ENCODE assay signal across 1 cellular context in the genomic region with DNA sequence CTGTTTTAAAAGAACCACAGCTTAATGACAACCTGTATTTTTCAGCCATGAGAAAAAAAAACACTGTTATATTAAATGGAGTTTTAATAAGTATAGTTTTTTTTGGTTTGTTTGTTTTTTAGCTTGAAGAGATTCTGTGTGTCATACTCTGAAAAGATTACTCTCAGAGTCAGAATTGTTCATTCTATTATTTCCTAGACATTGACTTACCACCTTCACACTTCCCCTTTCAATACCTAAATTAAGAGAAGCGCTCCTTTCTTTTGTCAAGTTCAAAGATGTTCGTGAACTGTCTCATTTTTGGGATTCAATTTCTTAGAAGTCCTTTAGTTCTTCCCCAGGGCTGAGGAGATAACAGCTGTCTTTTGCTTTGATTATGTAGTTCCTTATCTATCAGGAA.
TF ChIP-seq lines count a peak whose summit lies in the region.

No MANE protein-coding gene starts in this region.

TF ChIP-seq in GM12878, 131 proteins besides CTCF, POLR2A, EP300 and RAD21 (continued from another document):
- TF ChIP-seq, protein P1, sequence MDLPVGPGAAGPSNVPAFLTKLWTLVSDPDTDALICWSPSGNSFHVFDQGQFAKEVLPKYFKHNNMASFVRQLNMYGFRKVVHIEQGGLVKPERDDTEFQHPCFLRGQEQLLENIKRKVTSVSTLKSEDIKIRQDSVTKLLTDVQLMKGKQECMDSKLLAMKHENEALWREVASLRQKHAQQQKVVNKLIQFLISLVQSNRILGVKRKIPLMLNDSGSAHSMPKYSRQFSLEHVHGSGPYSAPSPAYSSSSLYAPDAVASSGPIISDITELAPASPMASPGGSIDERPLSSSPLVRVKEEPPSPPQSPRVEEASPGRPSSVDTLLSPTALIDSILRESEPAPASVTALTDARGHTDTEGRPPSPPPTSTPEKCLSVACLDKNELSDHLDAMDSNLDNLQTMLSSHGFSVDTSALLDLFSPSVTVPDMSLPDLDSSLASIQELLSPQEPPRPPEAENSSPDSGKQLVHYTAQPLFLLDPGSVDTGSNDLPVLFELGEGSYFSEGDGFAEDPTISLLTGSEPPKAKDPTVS (IDR thresholded peaks at IDR 0.05; ENCODE audit: low read depth, low read length): no peak
- TF ChIP-seq KAT2A (conservative IDR thresholded peaks at IDR 0.05; ENCODE audit: control insufficient read depth, low read depth, low read length): no peak
- TF ChIP-seq, protein P2, sequence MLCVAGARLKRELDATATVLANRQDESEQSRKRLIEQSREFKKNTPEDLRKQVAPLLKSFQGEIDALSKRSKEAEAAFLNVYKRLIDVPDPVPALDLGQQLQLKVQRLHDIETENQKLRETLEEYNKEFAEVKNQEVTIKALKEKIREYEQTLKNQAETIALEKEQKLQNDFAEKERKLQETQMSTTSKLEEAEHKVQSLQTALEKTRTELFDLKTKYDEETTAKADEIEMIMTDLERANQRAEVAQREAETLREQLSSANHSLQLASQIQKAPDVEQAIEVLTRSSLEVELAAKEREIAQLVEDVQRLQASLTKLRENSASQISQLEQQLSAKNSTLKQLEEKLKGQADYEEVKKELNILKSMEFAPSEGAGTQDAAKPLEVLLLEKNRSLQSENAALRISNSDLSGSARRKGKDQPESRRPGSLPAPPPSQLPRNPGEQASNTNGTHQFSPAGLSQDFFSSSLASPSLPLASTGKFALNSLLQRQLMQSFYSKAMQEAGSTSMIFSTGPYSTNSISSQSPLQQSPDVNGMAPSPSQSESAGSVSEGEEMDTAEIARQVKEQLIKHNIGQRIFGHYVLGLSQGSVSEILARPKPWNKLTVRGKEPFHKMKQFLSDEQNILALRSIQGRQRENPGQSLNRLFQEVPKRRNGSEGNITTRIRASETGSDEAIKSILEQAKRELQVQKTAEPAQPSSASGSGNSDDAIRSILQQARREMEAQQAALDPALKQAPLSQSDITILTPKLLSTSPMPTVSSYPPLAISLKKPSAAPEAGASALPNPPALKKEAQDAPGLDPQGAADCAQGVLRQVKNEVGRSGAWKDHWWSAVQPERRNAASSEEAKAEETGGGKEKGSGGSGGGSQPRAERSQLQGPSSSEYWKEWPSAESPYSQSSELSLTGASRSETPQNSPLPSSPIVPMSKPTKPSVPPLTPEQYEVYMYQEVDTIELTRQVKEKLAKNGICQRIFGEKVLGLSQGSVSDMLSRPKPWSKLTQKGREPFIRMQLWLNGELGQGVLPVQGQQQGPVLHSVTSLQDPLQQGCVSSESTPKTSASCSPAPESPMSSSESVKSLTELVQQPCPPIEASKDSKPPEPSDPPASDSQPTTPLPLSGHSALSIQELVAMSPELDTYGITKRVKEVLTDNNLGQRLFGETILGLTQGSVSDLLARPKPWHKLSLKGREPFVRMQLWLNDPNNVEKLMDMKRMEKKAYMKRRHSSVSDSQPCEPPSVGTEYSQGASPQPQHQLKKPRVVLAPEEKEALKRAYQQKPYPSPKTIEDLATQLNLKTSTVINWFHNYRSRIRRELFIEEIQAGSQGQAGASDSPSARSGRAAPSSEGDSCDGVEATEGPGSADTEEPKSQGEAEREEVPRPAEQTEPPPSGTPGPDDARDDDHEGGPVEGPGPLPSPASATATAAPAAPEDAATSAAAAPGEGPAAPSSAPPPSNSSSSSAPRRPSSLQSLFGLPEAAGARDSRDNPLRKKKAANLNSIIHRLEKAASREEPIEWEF (IDR thresholded peaks at IDR 0.05; ENCODE audit: insufficient replicate concordance, low read depth, low read length): no peak
- TF ChIP-seq, protein P3, sequence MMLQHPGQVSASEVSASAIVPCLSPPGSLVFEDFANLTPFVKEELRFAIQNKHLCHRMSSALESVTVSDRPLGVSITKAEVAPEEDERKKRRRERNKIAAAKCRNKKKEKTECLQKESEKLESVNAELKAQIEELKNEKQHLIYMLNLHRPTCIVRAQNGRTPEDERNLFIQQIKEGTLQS (IDR thresholded peaks at IDR 0.05; ENCODE audit: borderline replicate concordance, extremely low read depth, low read depth, low read length): no peak
